8 cellular contexts compared by ENCODE assay signal in the genomic region with DNA sequence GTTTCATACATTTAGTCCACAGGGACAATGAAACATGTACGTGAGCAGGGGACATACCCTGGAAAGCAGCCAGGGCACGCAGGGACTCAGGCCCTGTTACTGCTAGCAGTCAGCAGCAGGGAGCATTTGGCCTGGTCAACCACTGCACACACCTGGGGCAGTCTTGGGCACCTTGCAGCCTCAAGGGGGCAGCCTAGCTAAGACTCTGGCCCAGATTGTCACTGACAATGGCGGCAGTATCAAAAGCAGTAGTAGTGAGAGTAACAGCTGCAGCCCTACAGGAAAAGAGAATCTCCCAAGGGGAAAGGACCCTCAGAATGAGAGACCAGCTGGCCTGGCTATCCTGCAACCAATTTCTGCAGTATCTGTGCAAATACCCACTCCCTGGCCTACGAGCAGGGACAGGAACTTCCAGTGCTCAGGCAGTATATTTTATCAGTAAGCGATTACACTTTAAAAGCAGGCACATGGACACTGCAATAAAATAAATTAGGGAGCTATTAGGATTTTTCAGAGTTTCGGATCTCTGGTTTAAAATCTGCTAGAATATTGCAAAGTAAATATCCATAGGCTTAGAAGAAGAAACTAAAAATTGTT.
A peak's percentile ranks its signal among the peaks of the same experiment; 100 is the strongest.
DNase-seq lines count a peak whose midpoint lies in the region; ATAC-seq and TF ChIP-seq lines count a peak whose summit lies in the region.

No MANE protein-coding gene starts in this region.

- DNase-seq in DMS53 treated with DMSO at 0.1 percent for 48 hours (lab: John Stamatoyannopoulos, UW; ENCODE audit: unreplicated experiment) (peak; percentile 58), HL-60 (ENCODE audit: low read depth in 1 of 2, low spot score in 1 of 2) (peak in 1 of 2 experiments; percentile 65), RKO (ENCODE audit: low spot score) (peak; percentile 64), cardiac muscle cell (ENCODE audit: low read depth in 1 of 2, low spot score in 1 of 2) (peak; percentile 67 to 84), putamen (ENCODE audit: low spot score) (peak; percentile 11), GM03348 (ENCODE audit: low spot score) (no peak)
- DNase-seq in activated effector memory CD4-positive, alpha-beta T cell treated with Interleukin-2 at 50 U/mL for 16 hours, result peak; percentile 40

- peak; percentile 98 for ATAC-seq in GM21447 (IDR thresholded peaks at IDR 0.05; ENCODE audit: unreplicated experiment)

- TF ChIP-seq CTCF in HL-60 (IDR thresholded peaks at IDR 0.05; ENCODE audit: insufficient read depth, low read length) (peak; percentile 51), cardiac muscle cell (IDR thresholded peaks at IDR 0.05; ENCODE audit: low read depth, low read length) (peak; percentile 80)

- H3K27ac ChIP-seq in HL-60 (replicated peaks) (no peak overlapping the region), cardiac muscle cell (no peak overlapping the region)

- H3K9me3 ChIP-seq in cardiac muscle cell (ENCODE audit: low read depth), result no peaks in the 10 kb centered on the region

- H3K4me3 ChIP-seq in HL-60 (replicated peaks; ENCODE audit: insufficient read depth, low read length), result no peak overlapping the region
- H3K4me3 ChIP-seq in cardiac muscle cell, result no peak overlapping the region

- H3K4me1 ChIP-seq in cardiac muscle cell (ENCODE audit: low read depth), result peaks cover 18% of the 10 kb centered on the region

- H3K27me3 ChIP-seq in HL-60 (ENCODE audit: insufficient read depth, poor library complexity, severe bottlenecking) (no peaks in the 10 kb centered on the region), cardiac muscle cell (no peaks in the 10 kb centered on the region)

- H3K36me3 ChIP-seq in cardiac muscle cell, result no peaks in the 10 kb centered on the region
